ENCODE assay signal across 8 cellular contexts in genomic region chr18:9613550-9614400, GRCh38. TPM values are rescaled to one million over a fixed set of nuclear protein-coding genes. Genes with fewer than 3 reads are reported as not detected.
DNase-seq lines count a peak whose midpoint lies in the region; ATAC-seq and TF ChIP-seq lines count a peak whose summit lies in the region.

No MANE protein-coding gene starts in this region.

- H2AFZ ChIP-seq in hepatocyte: peak overlapping the region; percentile 69

- H3K27me3 Mint-ChIP-seq in T-cell: no peaks in the 10 kb centered on the region

- H3K79me2 ChIP-seq in hepatocyte: peaks cover 54% of the 10 kb centered on the region

- TF ChIP-seq CTCF in ascending aorta (IDR thresholded peaks at IDR 0.05) (peak in 1 of 3 experiments; percentile 13), hepatocyte (IDR thresholded peaks at IDR 0.05; ENCODE audit: poor library complexity) (no peak)

- 1% methylated on average over 35 of the region's 78 CpGs for WGBS in hepatocyte (ENCODE audit: low lambda C conversion rate, missing lambda C conversion rate)

- H3K27ac ChIP-seq in ascending aorta (peak overlapping the region; percentile 95 to 98), hepatocyte (peak overlapping the region; percentile 99)

- H3K4me3 ChIP-seq in ascending aorta: peak overlapping the region; percentile 71 to 89
- peak overlapping the region; percentile 71 for H3K4me3 ChIP-seq in hepatocyte

- no peaks in the 10 kb centered on the region for H3K9me3 Mint-ChIP-seq in T-cell

- peaks cover 36% of the 10 kb centered on the region for H4K20me1 ChIP-seq in hepatocyte (ENCODE audit: insufficient read depth, poor library complexity, severe bottlenecking)

- peaks cover 10% of the 10 kb centered on the region for H3K36me3 Mint-ChIP-seq in T-cell

- H3K27ac Mint-ChIP-seq in T-cell: peak overlapping the region; percentile 92 to 95

- intact Hi-C loops in ascending aorta (cut with DNase I): loop anchor here (1.0 to 10.0 kb wide), 7 partner anchors 39 to 913 kb away; partner anchors contain the start of genes ANKRD12, NAPG, RALBP1 and VAPA

- ATAC-seq in GM21447 (IDR thresholded peaks at IDR 0.05; ENCODE audit: unreplicated experiment): peak; percentile 40
- ATAC-seq in T-cell (replicated peaks in 1 of 4): peak; percentile 13 to 40 (median 30)

- DNase-seq in DMS79 (lab: John Stamatoyannopoulos, UW) (peak; percentile 6), HuH-7.5 (ENCODE audit: low spot score) (peak; percentile 56), T-cell (peak in 28 of 34 experiments; percentile 2 to 37 (median 14)), ascending aorta (ENCODE audit: low spot score in 2 of 2) (peak in 1 of 2 donors; percentile 78), hepatocyte (ENCODE audit: low spot score) (peak; percentile 84), putamen (ENCODE audit: low spot score) (peak; percentile 29), COLO829 (ENCODE audit: low spot score) (no peak)

- H3K4me1 Mint-ChIP-seq in T-cell: peaks cover 40 to 47% (median 40%) of the 10 kb centered on the region in 3 donors

- CTCF ChIA-PET in T-cell (lab: Charles Lee): no interaction called here

- no peaks in the 10 kb centered on the region for H3K9me3 ChIP-seq in ascending aorta
- H3K9me3 ChIP-seq in hepatocyte (ENCODE audit: low read depth): no peaks in the 10 kb centered on the region

- peak overlapping the region; percentile 73 for H3K4me2 ChIP-seq in hepatocyte

- H3K4me1 ChIP-seq in ascending aorta: peaks cover 11 to 24% of the 10 kb centered on the region in 2 donors
- H3K4me1 ChIP-seq in hepatocyte (ENCODE audit: insufficient read depth): peaks cover 16% of the 10 kb centered on the region

- POLR2A ChIA-PET in T-cell (lab: Charles Lee): no interaction called here

- no peaks in the 10 kb centered on the region for H3K9me2 ChIP-seq in hepatocyte (replicated peaks; ENCODE audit: insufficient read depth)

- no peaks in the 10 kb centered on the region for H3K36me3 ChIP-seq in ascending aorta
- H3K36me3 ChIP-seq in hepatocyte (replicated peaks; ENCODE audit: insufficient read depth, low read depth): no peaks in the 10 kb centered on the region

- H3K27me3 ChIP-seq in ascending aorta: no peaks in the 10 kb centered on the region
- H3K27me3 ChIP-seq in hepatocyte: no peaks in the 10 kb centered on the region

- H3K4me3 Mint-ChIP-seq in T-cell: peak overlapping the region; percentile 89 to 95 (median 92)

RNA-seq across cellular contexts. Expression of gene PPP4R1, which starts 0.6 kb away (rescaled TPM):
- total RNA-seq in T-cell (10 to 100 TPM; 31.5 to 54.7 (median 44.4) TPM), ascending aorta (34.4 TPM), hepatocyte (91.0 and 93.6 TPM in 2 replicates)
- 34.5 and 45.0 TPM in 2 replicates for polyA plus RNA-seq in hepatocyte
